ENCODE assay signal across 1 cellular context in the genomic region with DNA sequence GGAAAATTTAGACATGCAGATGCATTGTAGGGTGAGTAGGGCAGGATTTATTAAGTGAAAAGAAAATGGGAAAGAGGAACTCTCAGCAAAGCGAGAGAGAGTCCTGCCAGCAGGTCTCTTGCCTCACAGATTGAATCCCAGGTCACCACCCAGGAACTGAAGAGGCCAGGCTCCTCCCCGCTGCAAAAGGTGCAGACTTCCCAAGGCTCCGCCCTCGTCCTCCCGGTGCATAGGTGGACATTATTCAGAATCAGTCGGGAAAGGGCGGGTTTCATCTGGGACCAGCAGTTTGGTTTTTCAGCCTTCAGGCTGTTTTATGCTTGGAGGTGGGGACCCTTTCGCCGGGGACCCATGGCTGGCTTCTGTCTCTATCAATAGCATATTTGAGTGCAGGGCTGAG.
TF ChIP-seq lines count a peak whose summit lies in the region.

No MANE protein-coding gene starts in this region.

TF ChIP-seq in SK-N-SH, 30 proteins besides CTCF, POLR2A, EP300 and RAD21 (continued from another document):
- TF ChIP-seq, protein P1, sequence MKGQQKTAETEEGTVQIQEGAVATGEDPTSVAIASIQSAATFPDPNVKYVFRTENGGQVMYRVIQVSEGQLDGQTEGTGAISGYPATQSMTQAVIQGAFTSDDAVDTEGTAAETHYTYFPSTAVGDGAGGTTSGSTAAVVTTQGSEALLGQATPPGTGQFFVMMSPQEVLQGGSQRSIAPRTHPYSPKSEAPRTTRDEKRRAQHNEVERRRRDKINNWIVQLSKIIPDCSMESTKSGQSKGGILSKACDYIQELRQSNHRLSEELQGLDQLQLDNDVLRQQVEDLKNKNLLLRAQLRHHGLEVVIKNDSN (IDR thresholded peaks at IDR 0.05; ENCODE audit: borderline replicate concordance, low read depth), result no peak
- no peak for TF ChIP-seq TEAD4 (IDR thresholded peaks at IDR 0.05; ENCODE audit: borderline replicate concordance, insufficient read depth)
- no peak for TF ChIP-seq YY1 (IDR thresholded peaks at IDR 0.05; ENCODE audit: low read depth)
- TF ChIP-seq NRF1 (IDR thresholded peaks at IDR 0.05; ENCODE audit: low read depth, low read length), result no peak
- TF ChIP-seq MXI1 (IDR thresholded peaks at IDR 0.05; ENCODE audit: low read depth, low read length), result no peak
- no peak for TF ChIP-seq GATA2 (CRISPR knock-in tag; IDR thresholded peaks at IDR 0.05)
